Comparison of ENCODE assay signal across 11 cellular contexts in genomic region chr6:75334266-75335040, GRCh38. TPM values are rescaled to one million over a fixed set of nuclear protein-coding genes. Genes with fewer than 3 reads are reported as not detected.
A peak's percentile ranks its signal among the peaks of the same experiment; 100 is the strongest.
DNase-seq lines count a peak whose midpoint lies in the region; TF ChIP-seq lines count a peak whose summit lies in the region.
"Had no signal": no experiment of that assay in that cellular context is flagged by ENCODE, and none has a peak within 500 bp of the region (broad histone marks: within the 10 kb centered on the region; RNA-seq: fewer than 3 reads in every experiment).

No MANE protein-coding gene starts in this region.

- H3K9me3 Mint-ChIP-seq in neural progenitor cell = no peaks in the 10 kb centered on the region
- H3K9me3 Mint-ChIP-seq: naive B cell; stimulated activated naive B cell treated with anti-CD40 and anti-IgM and Interleukin-4, amounts not matched to agents 10 μg/mL and 1 μg/mL and 100 μg/mL, for 72 hours had no signal

- no peaks in the 10 kb centered on the region for H3K36me3 Mint-ChIP-seq in neural progenitor cell
- H3K36me3 Mint-ChIP-seq: naive B cell; stimulated activated naive B cell treated with anti-CD40 and anti-IgM and Interleukin-4, amounts not matched to agents 10 μg/mL and 1 μg/mL and 100 μg/mL, for 72 hours had no signal

- H3K4me1 Mint-ChIP-seq in neural progenitor cell = peaks cover 50% of the 10 kb centered on the region
- H3K4me1 Mint-ChIP-seq: naive B cell; stimulated activated naive B cell treated with anti-CD40 and anti-IgM and Interleukin-4, amounts not matched to agents 10 μg/mL and 1 μg/mL and 100 μg/mL, for 72 hours had no signal

- peak overlapping the region; percentile 22 to 29 for H3K4me3 ChIP-seq in foreskin fibroblast (ENCODE audit: low read depth in 1 of 2, low read length in 2 of 2)
- H3K4me3 ChIP-seq in neural progenitor cell = peak overlapping the region; percentile 47
- no peak overlapping the region for H3K4me3 ChIP-seq in adrenal gland
- H3K4me3 ChIP-seq in tibial nerve = peak overlapping the region in 2 of 4 donors; percentile 2 to 3

- no peaks in the 10 kb centered on the region for H4K20me1 ChIP-seq in neural progenitor cell (ENCODE audit: low read depth)

- no peaks in the 10 kb centered on the region for H3K36me3 ChIP-seq in neural progenitor cell
- H3K36me3 ChIP-seq in adrenal gland (replicated peaks in 1 of 2) = no peaks in the 10 kb centered on the region
- no peaks in the 10 kb centered on the region for H3K36me3 ChIP-seq in tibial nerve

- H3K27me3 ChIP-seq in neural progenitor cell = no peaks in the 10 kb centered on the region
- no peaks in the 10 kb centered on the region for H3K27me3 ChIP-seq in adrenal gland
- no peaks in the 10 kb centered on the region for H3K27me3 ChIP-seq in tibial nerve

- TF ChIP-seq POLR2A in adrenal gland (IDR thresholded peaks at IDR 0.05) (no peak), tibial nerve (IDR thresholded peaks at IDR 0.05) (no peak)

- H3K4me1 ChIP-seq in neural progenitor cell (peaks cover 73% of the 10 kb centered on the region), adrenal gland (replicated peaks in 1 of 2) (no peaks in the 10 kb centered on the region), tibial nerve (peaks cover 0 to 19% (median 6%) of the 10 kb centered on the region in 4 donors)

- H3K79me2 ChIP-seq in neural progenitor cell (ENCODE audit: low read depth) = peaks cover 62% of the 10 kb centered on the region

- H3K27me3 Mint-ChIP-seq in neural progenitor cell (ENCODE audit: insufficient read depth, low read depth) = peaks cover 4% of the 10 kb centered on the region

- H3K27ac ChIP-seq in neural progenitor cell (peak overlapping the region; percentile 97), adrenal gland (peak overlapping the region in 1 of 5 donors; percentile 31), tibial nerve (peak overlapping the region in 2 of 4 donors; percentile 75 to 76)

- peak overlapping the region; percentile 77 for H3K4me3 Mint-ChIP-seq in neural progenitor cell
- H3K4me3 Mint-ChIP-seq: naive B cell; stimulated activated naive B cell treated with anti-CD40 and anti-IgM and Interleukin-4, amounts not matched to agents 10 μg/mL and 1 μg/mL and 100 μg/mL, for 72 hours had no signal

- peak overlapping the region; percentile 95 for H3K27ac Mint-ChIP-seq in neural progenitor cell
- H3K27ac Mint-ChIP-seq: naive B cell; stimulated activated naive B cell treated with anti-CD40 and anti-IgM and Interleukin-4, amounts not matched to agents 10 μg/mL and 1 μg/mL and 100 μg/mL, for 72 hours had no signal

- H3K9ac ChIP-seq in neural progenitor cell = peak overlapping the region; percentile 53

- 65 to 76% (median 69%) methylated on average over 4 of the region's 4 CpGs for WGBS in adrenal gland, 4 donors
- WGBS in tibial nerve, 2 donors = 40 to 41% methylated on average over 4 of the region's 4 CpGs

- no peak for TF ChIP-seq CTCF in foreskin fibroblast (IDR thresholded peaks at IDR 0.05; ENCODE audit: low read depth, low read length)
- no peak for TF ChIP-seq CTCF in neural progenitor cell (IDR thresholded peaks at IDR 0.05)
- TF ChIP-seq CTCF in adrenal gland (IDR thresholded peaks at IDR 0.05) = no peak
- TF ChIP-seq CTCF in tibial nerve (IDR thresholded peaks at IDR 0.05) = no peak

- H3K9me3 ChIP-seq in neural progenitor cell (ENCODE audit: low read depth) (no peaks in the 10 kb centered on the region), adrenal gland (replicated peaks in 1 of 3) (no peaks in the 10 kb centered on the region), tibial nerve (no peaks in the 10 kb centered on the region)

- DNase-seq in DMS53 (lab: John Stamatoyannopoulos, UW) (peak; percentile 55), OCI-M1 (lab: John Stamatoyannopoulos, UW) (peak; percentile 28), foreskin fibroblast (peak; percentile 76 to 86), neural progenitor cell (ENCODE audit: low spot score) (peak; percentile 90), MV-4-11 (lab: John Stamatoyannopoulos, UW) (no peak), UCSD-AML1 (lab: John Stamatoyannopoulos, UW; ENCODE audit: unreplicated experiment) (no peak), adrenal gland (no peak), tibial nerve (ENCODE audit: low spot score in 2 of 2) (no peak)
- DNase-seq: naive B cell; NCI-H1092 treated with DMSO at 0.1 percent for 48 hours; stimulated activated naive B cell treated with anti-CD40 and anti-IgM and Interleukin-4, amounts not matched to agents 10 μg/mL and 1 μg/mL and 100 μg/mL, for 72 hours had no signal

- TF ChIP-seq EP300 in tibial nerve (IDR thresholded peaks at IDR 0.05) = peak in 1 of 2 donors; percentile 31

- intact Hi-C loops in adrenal gland (cut with DNase I) = no loop called here

- H3K4me2 ChIP-seq in neural progenitor cell = peak overlapping the region; percentile 82

- peak overlapping the region; percentile 53 for H2AFZ ChIP-seq in neural progenitor cell (replicated peaks)

- peaks cover 43% of the 10 kb centered on the region for H3F3A ChIP-seq in neural progenitor cell (ENCODE audit: low read depth)

RNA-seq across cellular contexts. Expression of gene TMEM30A, which starts 49.9 kb away (rescaled TPM):
- total RNA-seq in neural progenitor cell (ENCODE audit: low replicate concordance) = 61.2 and 86.0 TPM in 2 replicates
- total RNA-seq in adrenal gland = 100 to 1,000 TPM in 2 of 8 donors, 10 to 100 TPM in 6; 45.3 to 134 (median 81.3) TPM
- polyA plus RNA-seq in adrenal gland = 10 to 100 TPM; 33.7 to 74.2 (median 34.0) TPM
- 100 to 1,000 TPM in 1 of 4 donors, 10 to 100 TPM in 3; 62.4 to 101 (median 76.9) TPM for total RNA-seq in tibial nerve

Comparison
In these comparisons a context has a peak if more than half of its experiments do, and no peak if none do; other contexts are left out.
1. DNase-seq: peak in DMS53 (single experiment), OCI-M1 (single experiment), foreskin fibroblast (2 of 2) and neural progenitor cell (single experiment); none in MV-4-11 (single experiment), UCSD-AML1 (single experiment), adrenal gland (0 of 7) and tibial nerve (0 of 2).
2. H3K4me3 ChIP-seq: peak in foreskin fibroblast (2 of 2) and neural progenitor cell (single experiment); none in adrenal gland (0 of 4).